ENCODE assay signal across 9 cellular contexts in the genomic region with DNA sequence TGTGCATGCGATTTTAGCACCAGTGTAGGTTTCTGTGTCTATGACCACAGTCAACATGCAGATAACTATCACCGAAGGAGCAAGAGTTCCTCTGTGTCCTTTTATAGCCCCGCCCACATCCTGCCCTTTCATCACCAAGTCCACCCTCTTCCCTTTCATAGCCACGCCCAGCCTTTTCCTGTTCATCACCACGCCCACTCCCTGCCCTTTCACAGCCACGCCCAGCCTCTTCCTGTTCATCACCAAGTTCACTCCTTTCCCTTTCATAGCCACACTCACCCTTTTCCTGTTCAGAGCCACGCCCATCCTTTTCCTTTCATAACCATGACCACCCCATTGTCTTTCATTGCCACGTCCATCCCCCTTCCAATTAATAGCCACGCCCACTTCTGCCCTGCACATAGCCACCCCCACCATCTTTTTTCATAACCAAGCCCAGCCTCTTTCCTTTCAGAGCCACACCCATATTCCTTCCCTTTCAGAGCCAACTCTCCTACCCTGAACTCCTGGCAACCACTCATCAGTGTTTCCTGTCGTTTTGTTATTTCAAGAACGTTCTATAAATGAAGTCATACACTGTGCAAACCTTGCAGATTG.
A peak's percentile ranks its signal among the peaks of the same experiment; 100 is the strongest.
DNase-seq lines count a peak whose midpoint lies in the region; ATAC-seq and TF ChIP-seq lines count a peak whose summit lies in the region.
"Had no signal": no experiment of that assay in that cellular context is flagged by ENCODE, and none has a peak within 500 bp of the region (broad histone marks: within the 10 kb centered on the region; RNA-seq: fewer than 3 reads in every experiment).

No MANE protein-coding gene starts in this region.

- H3K4me3 Mint-ChIP-seq in activated CD8-positive, alpha-beta T cell treated with anti-CD3 and anti-CD28 coated beads, Interleukin-2, amount 10 ng/mL, durations not matched to agents 7 days and 5 days = peak overlapping the region; percentile 11
- H3K4me3 Mint-ChIP-seq: memory B cell had no signal

- peak overlapping the region; percentile 78 for H3K27ac Mint-ChIP-seq in activated CD8-positive, alpha-beta T cell treated with anti-CD3 and anti-CD28 coated beads, Interleukin-2, amount 10 ng/mL, durations not matched to agents 7 days and 5 days
- H3K27ac Mint-ChIP-seq: memory B cell had no signal

- ATAC-seq in GM18508 (IDR thresholded peaks at IDR 0.05; ENCODE audit: insufficient read depth, unreplicated experiment) (peak; percentile 68), HG02840 (IDR thresholded peaks at IDR 0.05; ENCODE audit: low FRiP score, unreplicated experiment) (no peak)
- peak; percentile 93 for ATAC-seq in activated CD8-positive, alpha-beta T cell treated with anti-CD3 and anti-CD28 coated beads, Interleukin-2, amount 10 ng/mL, durations not matched to agents 7 days and 5 days

- H3K9me3 Mint-ChIP-seq in activated CD8-positive, alpha-beta T cell treated with anti-CD3 and anti-CD28 coated beads, Interleukin-2, amount 10 ng/mL, durations not matched to agents 7 days and 5 days (ENCODE audit: insufficient read depth) = peaks cover 6% of the 10 kb centered on the region

- H3K36me3 Mint-ChIP-seq in activated CD8-positive, alpha-beta T cell treated with anti-CD3 and anti-CD28 coated beads, Interleukin-2, amount 10 ng/mL, durations not matched to agents 7 days and 5 days (ENCODE audit: low read depth) = peaks cover 10% of the 10 kb centered on the region

- no peak for TF ChIP-seq CTCF in epithelial cell of esophagus (IDR thresholded peaks at IDR 0.05; ENCODE audit: insufficient read depth, low read depth, low read length, missing control alignments)

- H3K4me1 Mint-ChIP-seq in activated CD8-positive, alpha-beta T cell treated with anti-CD3 and anti-CD28 coated beads, Interleukin-2, amount 10 ng/mL, durations not matched to agents 7 days and 5 days (ENCODE audit: low read depth) = peaks cover 16% of the 10 kb centered on the region

- H3K4me3 ChIP-seq in epithelial cell of esophagus (ENCODE audit: low read length) = no peak overlapping the region

- CTCF ChIA-PET in activated CD8-positive, alpha-beta T cell treated with anti-CD3 and anti-CD28 coated beads, Interleukin-2, amount 10 ng/mL, durations not matched to agents 7 days and 5 days (lab: Charles Lee) = no interaction called here

- no peaks in the 10 kb centered on the region for H3K27me3 Mint-ChIP-seq in activated CD8-positive, alpha-beta T cell treated with anti-CD3 and anti-CD28 coated beads, Interleukin-2, amount 10 ng/mL, durations not matched to agents 7 days and 5 days (ENCODE audit: low read depth)

- DNase-seq in NAMALWA (ENCODE audit: low spot score) (peak; percentile 91), epithelial cell of esophagus (ENCODE audit: low read depth) (peak; percentile 0), cerebellum (ENCODE audit: low spot score) (no peak), HuH-7 (ENCODE audit: low spot score) (no peak)
- DNase-seq in activated CD8-positive, alpha-beta T cell treated with anti-CD3 and anti-CD28 coated beads, Interleukin-2, amount 10 ng/mL, durations not matched to agents 7 days and 5 days = peak; percentile 94
- peak; percentile 63 to 77 for DNase-seq in stimulated activated CD4-positive, alpha-beta T cell treated with anti-CD3 and anti-CD28 coated beads, Interleukin-15, amount 100 ng/mL, for 48 hours (ENCODE audit: low read depth in 2 of 2)

- POLR2A ChIA-PET in activated CD8-positive, alpha-beta T cell treated with anti-CD3 and anti-CD28 coated beads, Interleukin-2, amount 10 ng/mL, durations not matched to agents 7 days and 5 days (lab: Charles Lee) = interaction anchor here (0.7 kb wide), 1 partner anchor 976 kb away, joined by 3 read pairs; no protein-coding TSS in a partner anchor

Comparison
In these comparisons a context has a peak if more than half of its experiments do, and no peak if none do; other contexts are left out.
1. DNase-seq: peak in NAMALWA (single experiment), activated CD8-positive, alpha-beta T cell treated with anti-CD3 and anti-CD28 coated beads, Interleukin-2, amount 10 ng/mL, durations not matched to agents 7 days and 5 days (single experiment), epithelial cell of esophagus (single experiment) and stimulated activated CD4-positive, alpha-beta T cell treated with anti-CD3 and anti-CD28 coated beads, Interleukin-15, amount 100 ng/mL, for 48 hours (2 of 2); none in cerebellum (single experiment) and HuH-7 (single experiment).